In the genomic region with DNA sequence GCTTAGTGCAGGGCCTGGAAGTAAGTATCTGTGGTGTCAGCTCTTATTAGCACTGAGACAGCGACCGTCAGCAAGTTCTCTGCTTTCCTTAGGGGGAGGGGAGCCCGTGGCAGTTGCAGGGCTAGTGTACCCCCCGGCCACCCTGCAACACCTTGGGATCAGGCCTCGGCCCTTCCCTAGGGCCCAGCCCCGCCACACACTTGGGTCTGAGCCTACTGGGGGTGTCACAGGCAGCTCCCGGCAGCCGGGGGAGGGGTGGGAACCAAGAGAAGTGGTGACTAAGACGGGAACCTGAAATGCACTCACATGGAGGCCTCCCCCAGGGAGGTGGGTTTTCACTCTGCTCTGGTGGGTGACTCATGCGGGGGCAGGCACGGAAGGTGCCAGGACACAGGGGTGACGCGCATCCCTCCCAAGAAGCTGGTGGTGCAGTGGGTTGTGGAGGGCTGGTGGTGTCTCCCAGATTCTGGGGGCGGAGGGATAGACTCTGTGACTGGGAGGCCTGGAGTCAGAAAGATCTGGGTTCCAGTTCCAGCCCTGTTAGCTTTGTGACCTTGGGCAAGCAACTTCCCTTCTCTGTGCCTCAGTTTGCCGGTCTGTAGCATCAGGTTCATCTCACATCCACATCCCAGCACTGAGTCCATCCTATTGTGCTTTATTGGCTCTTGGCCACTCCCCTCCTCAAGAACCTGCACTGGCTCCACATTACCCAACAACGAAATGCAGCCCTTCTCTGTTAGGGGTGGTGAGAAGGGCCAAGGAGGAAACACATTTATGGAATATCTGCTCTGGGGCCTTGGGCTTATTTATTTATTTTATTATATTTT, we compare ENCODE assay signal across 1 cellular context.
TF ChIP-seq lines count a peak whose summit lies in the region.

No MANE protein-coding gene starts in this region.

TF ChIP-seq in HepG2, 621 proteins besides CTCF, POLR2A, EP300 and RAD21 (continued from another document):
- TF ChIP-seq, protein P1, sequence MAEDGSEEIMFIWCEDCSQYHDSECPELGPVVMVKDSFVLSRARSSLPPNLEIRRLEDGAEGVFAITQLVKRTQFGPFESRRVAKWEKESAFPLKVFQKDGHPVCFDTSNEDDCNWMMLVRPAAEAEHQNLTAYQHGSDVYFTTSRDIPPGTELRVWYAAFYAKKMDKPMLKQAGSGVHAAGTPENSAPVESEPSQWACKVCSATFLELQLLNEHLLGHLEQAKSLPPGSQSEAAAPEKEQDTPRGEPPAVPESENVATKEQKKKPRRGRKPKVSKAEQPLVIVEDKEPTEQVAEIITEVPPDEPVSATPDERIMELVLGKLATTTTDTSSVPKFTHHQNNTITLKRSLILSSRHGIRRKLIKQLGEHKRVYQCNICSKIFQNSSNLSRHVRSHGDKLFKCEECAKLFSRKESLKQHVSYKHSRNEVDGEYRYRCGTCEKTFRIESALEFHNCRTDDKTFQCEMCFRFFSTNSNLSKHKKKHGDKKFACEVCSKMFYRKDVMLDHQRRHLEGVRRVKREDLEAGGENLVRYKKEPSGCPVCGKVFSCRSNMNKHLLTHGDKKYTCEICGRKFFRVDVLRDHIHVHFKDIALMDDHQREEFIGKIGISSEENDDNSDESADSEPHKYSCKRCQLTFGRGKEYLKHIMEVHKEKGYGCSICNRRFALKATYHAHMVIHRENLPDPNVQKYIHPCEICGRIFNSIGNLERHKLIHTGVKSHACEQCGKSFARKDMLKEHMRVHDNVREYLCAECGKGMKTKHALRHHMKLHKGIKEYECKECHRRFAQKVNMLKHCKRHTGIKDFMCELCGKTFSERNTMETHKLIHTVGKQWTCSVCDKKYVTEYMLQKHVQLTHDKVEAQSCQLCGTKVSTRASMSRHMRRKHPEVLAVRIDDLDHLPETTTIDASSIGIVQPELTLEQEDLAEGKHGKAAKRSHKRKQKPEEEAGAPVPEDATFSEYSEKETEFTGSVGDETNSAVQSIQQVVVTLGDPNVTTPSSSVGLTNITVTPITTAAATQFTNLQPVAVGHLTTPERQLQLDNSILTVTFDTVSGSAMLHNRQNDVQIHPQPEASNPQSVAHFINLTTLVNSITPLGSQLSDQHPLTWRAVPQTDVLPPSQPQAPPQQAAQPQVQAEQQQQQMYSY (CRISPR knock-in tag; IDR thresholded peaks at IDR 0.05), result no peak
- TF ChIP-seq, protein P2, sequence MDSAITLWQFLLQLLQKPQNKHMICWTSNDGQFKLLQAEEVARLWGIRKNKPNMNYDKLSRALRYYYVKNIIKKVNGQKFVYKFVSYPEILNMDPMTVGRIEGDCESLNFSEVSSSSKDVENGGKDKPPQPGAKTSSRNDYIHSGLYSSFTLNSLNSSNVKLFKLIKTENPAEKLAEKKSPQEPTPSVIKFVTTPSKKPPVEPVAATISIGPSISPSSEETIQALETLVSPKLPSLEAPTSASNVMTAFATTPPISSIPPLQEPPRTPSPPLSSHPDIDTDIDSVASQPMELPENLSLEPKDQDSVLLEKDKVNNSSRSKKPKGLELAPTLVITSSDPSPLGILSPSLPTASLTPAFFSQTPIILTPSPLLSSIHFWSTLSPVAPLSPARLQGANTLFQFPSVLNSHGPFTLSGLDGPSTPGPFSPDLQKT (CRISPR knock-in tag; IDR thresholded peaks at IDR 0.05; ENCODE audit: borderline replicate concordance), result no peak
- TF ChIP-seq ZFP36L1 (CRISPR knock-in tag; IDR thresholded peaks at IDR 0.05) (no peak), ZNF629 (CRISPR knock-in tag; conservative IDR thresholded peaks at IDR 0.05) (peak; percentile 55), TBX3 (IDR thresholded peaks at IDR 0.05; ENCODE audit: borderline replicate concordance) (no peak), MTF2 (CRISPR knock-in tag; IDR thresholded peaks at IDR 0.05; ENCODE audit: borderline replicate concordance) (no peak), ZNF709 (CRISPR knock-in tag; IDR thresholded peaks at IDR 0.05) (no peak), ZNF264 (CRISPR knock-in tag; IDR thresholded peaks at IDR 0.05) (no peak), ZNF501 (CRISPR knock-in tag; IDR thresholded peaks at IDR 0.05) (no peak), ADNP (CRISPR knock-in tag; IDR thresholded peaks at IDR 0.05) (0 out of 2 replicates have a peak, but pooled peaks have one; percentile 17), ELF1 (CRISPR knock-in tag; IDR thresholded peaks at IDR 0.05) (no peak), ISL2 (CRISPR knock-in tag; IDR thresholded peaks at IDR 0.05) (no peak), ZNF619 (CRISPR knock-in tag; IDR thresholded peaks at IDR 0.05) (no peak), BORCS8-MEF2B (CRISPR knock-in tag; IDR thresholded peaks at IDR 0.05) (no peak), ZBTB20 (CRISPR knock-in tag; IDR thresholded peaks at IDR 0.05; ENCODE audit: borderline replicate concordance, low read depth) (no peak), CREB1 (IDR thresholded peaks at IDR 0.05) (peak; percentile 25; the same call in 1 of the 2 replicates), CREB1 (CRISPR knock-in tag; IDR thresholded peaks at IDR 0.05) (no peak), POGZ (CRISPR knock-in tag; IDR thresholded peaks at IDR 0.05) (no peak), HHEX (CRISPR knock-in tag; IDR thresholded peaks at IDR 0.05) (no peak), SP1 (IDR thresholded peaks at IDR 0.05) (no peak), SP1 (CRISPR knock-in tag; IDR thresholded peaks at IDR 0.05) (no peak)
- TF ChIP-seq, protein P3, sequence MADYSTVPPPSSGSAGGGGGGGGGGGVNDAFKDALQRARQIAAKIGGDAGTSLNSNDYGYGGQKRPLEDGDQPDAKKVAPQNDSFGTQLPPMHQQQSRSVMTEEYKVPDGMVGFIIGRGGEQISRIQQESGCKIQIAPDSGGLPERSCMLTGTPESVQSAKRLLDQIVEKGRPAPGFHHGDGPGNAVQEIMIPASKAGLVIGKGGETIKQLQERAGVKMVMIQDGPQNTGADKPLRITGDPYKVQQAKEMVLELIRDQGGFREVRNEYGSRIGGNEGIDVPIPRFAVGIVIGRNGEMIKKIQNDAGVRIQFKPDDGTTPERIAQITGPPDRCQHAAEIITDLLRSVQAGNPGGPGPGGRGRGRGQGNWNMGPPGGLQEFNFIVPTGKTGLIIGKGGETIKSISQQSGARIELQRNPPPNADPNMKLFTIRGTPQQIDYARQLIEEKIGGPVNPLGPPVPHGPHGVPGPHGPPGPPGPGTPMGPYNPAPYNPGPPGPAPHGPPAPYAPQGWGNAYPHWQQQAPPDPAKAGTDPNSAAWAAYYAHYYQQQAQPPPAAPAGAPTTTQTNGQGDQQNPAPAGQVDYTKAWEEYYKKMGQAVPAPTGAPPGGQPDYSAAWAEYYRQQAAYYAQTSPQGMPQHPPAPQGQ (CRISPR knock-in tag; IDR thresholded peaks at IDR 0.05; ENCODE audit: borderline replicate concordance), result no peak
- TF ChIP-seq, protein P4, sequence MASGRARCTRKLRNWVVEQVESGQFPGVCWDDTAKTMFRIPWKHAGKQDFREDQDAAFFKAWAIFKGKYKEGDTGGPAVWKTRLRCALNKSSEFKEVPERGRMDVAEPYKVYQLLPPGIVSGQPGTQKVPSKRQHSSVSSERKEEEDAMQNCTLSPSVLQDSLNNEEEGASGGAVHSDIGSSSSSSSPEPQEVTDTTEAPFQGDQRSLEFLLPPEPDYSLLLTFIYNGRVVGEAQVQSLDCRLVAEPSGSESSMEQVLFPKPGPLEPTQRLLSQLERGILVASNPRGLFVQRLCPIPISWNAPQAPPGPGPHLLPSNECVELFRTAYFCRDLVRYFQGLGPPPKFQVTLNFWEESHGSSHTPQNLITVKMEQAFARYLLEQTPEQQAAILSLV (CRISPR knock-in tag; IDR thresholded peaks at IDR 0.05; ENCODE audit: borderline replicate concordance), result no peak
- TF ChIP-seq, protein P5, sequence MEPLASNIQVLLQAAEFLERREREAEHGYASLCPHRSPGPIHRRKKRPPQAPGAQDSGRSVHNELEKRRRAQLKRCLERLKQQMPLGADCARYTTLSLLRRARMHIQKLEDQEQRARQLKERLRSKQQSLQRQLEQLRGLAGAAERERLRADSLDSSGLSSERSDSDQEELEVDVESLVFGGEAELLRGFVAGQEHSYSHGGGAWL (CRISPR knock-in tag; IDR thresholded peaks at IDR 0.05), result no peak
- TF ChIP-seq, protein P6, sequence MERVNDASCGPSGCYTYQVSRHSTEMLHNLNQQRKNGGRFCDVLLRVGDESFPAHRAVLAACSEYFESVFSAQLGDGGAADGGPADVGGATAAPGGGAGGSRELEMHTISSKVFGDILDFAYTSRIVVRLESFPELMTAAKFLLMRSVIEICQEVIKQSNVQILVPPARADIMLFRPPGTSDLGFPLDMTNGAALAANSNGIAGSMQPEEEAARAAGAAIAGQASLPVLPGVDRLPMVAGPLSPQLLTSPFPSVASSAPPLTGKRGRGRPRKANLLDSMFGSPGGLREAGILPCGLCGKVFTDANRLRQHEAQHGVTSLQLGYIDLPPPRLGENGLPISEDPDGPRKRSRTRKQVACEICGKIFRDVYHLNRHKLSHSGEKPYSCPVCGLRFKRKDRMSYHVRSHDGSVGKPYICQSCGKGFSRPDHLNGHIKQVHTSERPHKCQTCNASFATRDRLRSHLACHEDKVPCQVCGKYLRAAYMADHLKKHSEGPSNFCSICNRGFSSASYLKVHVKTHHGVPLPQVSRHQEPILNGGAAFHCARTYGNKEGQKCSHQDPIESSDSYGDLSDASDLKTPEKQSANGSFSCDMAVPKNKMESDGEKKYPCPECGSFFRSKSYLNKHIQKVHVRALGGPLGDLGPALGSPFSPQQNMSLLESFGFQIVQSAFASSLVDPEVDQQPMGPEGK (CRISPR knock-in tag; IDR thresholded peaks at IDR 0.05), result 0 out of 2 replicates have a peak, but pooled peaks have one; percentile 18
- TF ChIP-seq, protein P7, sequence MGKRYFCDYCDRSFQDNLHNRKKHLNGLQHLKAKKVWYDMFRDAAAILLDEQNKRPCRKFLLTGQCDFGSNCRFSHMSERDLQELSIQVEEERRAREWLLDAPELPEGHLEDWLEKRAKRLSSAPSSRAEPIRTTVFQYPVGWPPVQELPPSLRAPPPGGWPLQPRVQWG (CRISPR knock-in tag; IDR thresholded peaks at IDR 0.05; ENCODE audit: borderline replicate concordance, low read depth), result no peak
- TF ChIP-seq, protein P8, sequence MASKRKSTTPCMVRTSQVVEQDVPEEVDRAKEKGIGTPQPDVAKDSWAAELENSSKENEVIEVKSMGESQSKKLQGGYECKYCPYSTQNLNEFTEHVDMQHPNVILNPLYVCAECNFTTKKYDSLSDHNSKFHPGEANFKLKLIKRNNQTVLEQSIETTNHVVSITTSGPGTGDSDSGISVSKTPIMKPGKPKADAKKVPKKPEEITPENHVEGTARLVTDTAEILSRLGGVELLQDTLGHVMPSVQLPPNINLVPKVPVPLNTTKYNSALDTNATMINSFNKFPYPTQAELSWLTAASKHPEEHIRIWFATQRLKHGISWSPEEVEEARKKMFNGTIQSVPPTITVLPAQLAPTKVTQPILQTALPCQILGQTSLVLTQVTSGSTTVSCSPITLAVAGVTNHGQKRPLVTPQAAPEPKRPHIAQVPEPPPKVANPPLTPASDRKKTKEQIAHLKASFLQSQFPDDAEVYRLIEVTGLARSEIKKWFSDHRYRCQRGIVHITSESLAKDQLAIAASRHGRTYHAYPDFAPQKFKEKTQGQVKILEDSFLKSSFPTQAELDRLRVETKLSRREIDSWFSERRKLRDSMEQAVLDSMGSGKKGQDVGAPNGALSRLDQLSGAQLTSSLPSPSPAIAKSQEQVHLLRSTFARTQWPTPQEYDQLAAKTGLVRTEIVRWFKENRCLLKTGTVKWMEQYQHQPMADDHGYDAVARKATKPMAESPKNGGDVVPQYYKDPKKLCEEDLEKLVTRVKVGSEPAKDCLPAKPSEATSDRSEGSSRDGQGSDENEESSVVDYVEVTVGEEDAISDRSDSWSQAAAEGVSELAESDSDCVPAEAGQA (IDR thresholded peaks at IDR 0.05; ENCODE audit: low read depth), result no peak
- TF ChIP-seq, protein P8 (CRISPR knock-in tag; IDR thresholded peaks at IDR 0.05; ENCODE audit: borderline replicate concordance), result no peak
